In genomic region chr15:82062479-82062878, GRCh38 we compare ENCODE assay signal across 31 cellular contexts. TPM values are rescaled to one million over a fixed set of nuclear protein-coding genes. Genes with fewer than 3 reads are reported as not detected.
DNase-seq lines count a peak whose midpoint lies in the region; ATAC-seq, FAIRE-seq and TF ChIP-seq lines count a peak whose summit lies in the region.
"Had no signal": no experiment of that assay in that cellular context is flagged by ENCODE, and none has a peak within 500 bp of the region (broad histone marks: within the 10 kb centered on the region; RNA-seq: fewer than 3 reads in every experiment).

No MANE protein-coding gene starts in this region.

- peaks cover 19% of the 10 kb centered on the region for H3K4me1 Mint-ChIP-seq in stimulated activated naive CD8-positive, alpha-beta T cell treated with anti-CD3 and anti-CD28 coated beads, Interleukin-15, amount 100 ng/mL, for 72 hours
- H3K4me1 Mint-ChIP-seq: activated T-helper 17 cell treated with anti-CD3 and anti-CD28 coated beads, Interleukin-2, amount 50 U/mL, for 72 hours had no signal

- H3K4me3 ChIP-seq in hepatocyte: no peak overlapping the region
- H3K4me3 ChIP-seq: adrenal gland, SK-N-MC, thyroid gland, vagina had no signal

- DNase-seq in NCI-H748 (lab: John Stamatoyannopoulos, UW; ENCODE audit: unreplicated experiment) (peak; percentile 4), NCI-H748 treated with DMSO at 0.1 percent for 48 hours (lab: John Stamatoyannopoulos, UW) (no peak), RPMI8226 (peak; percentile 32), hepatocyte (ENCODE audit: low spot score) (no peak), retina (peak; percentile 18), frontal cortex (ENCODE audit: low spot score in 2 of 2) (no peak)
- no peak for DNase-seq in stimulated activated naive CD8-positive, alpha-beta T cell treated with anti-CD3 and anti-CD28 coated beads, Interleukin-15, amount 100 ng/mL, for 72 hours
- DNase-seq: activated CD4-positive, alpha-beta T cell treated with anti-CD3 and anti-CD28 coated beads for 1 hour; activated CD8-positive, alpha-beta T cell treated with anti-CD3 and anti-CD28 coated beads for 36 hours; activated naive CD4-positive, alpha-beta T cell treated with anti-CD3 and anti-CD28 coated beads, Interleukin-2, amount 10 ng/mL, durations not matched to agents 7 days and 5 days; adrenal gland; CD8-positive, alpha-beta T cell; HCEC 1CT; hippocampal formation; IMR-90; NCI-H2107; NCI-H446; NCI-H82; OCI-M1; stimulated activated CD4-positive, alpha-beta T cell treated with anti-CD3 and anti-CD28 coated beads, Interleukin-4, amount 100 ng/mL, for 1 hour; T-helper 17 cell; thyroid gland had no signal

- H3K9me3 ChIP-seq in hepatocyte (ENCODE audit: low read depth): no peaks in the 10 kb centered on the region
- H3K9me3 ChIP-seq: adrenal gland, neutrophil, thyroid gland, vagina had no signal

- H3K9me2 ChIP-seq in hepatocyte (replicated peaks; ENCODE audit: insufficient read depth): no peaks in the 10 kb centered on the region

- no peak overlapping the region for H3K27ac ChIP-seq in hepatocyte
- H3K27ac ChIP-seq: adrenal gland, neutrophil, SK-N-MC, thyroid gland, vagina had no signal

- WGBS in hepatocyte (ENCODE audit: low lambda C conversion rate, missing lambda C conversion rate): 71% methylated on average over 5 of the region's 5 CpGs

- no peak for ATAC-seq in HG02571 (IDR thresholded peaks at IDR 0.05; ENCODE audit: unreplicated experiment)
- ATAC-seq in stimulated activated naive CD8-positive, alpha-beta T cell treated with anti-CD3 and anti-CD28 coated beads, Interleukin-15, amount 100 ng/mL, for 72 hours: no peak
- ATAC-seq: activated CD8-positive, alpha-beta T cell treated with anti-CD3 and anti-CD28 coated beads for 36 hours; activated T-helper 17 cell treated with anti-CD3 and anti-CD28 coated beads, Interleukin-2, amount 50 U/mL, for 72 hours; CD8-positive, alpha-beta T cell; sciatic nerve; T-helper 17 cell had no signal

- no peak overlapping the region for H3K27ac Mint-ChIP-seq in stimulated activated naive CD8-positive, alpha-beta T cell treated with anti-CD3 and anti-CD28 coated beads, Interleukin-15, amount 100 ng/mL, for 72 hours
- H3K27ac Mint-ChIP-seq: activated CD8-positive, alpha-beta T cell treated with anti-CD3 and anti-CD28 coated beads for 36 hours; activated naive CD4-positive, alpha-beta T cell treated with anti-CD3 and anti-CD28 coated beads, Interleukin-2, amount 10 ng/mL, durations not matched to agents 7 days and 5 days; activated T-helper 17 cell treated with anti-CD3 and anti-CD28 coated beads, Interleukin-2, amount 50 U/mL, for 72 hours; CD8-positive, alpha-beta T cell; memory B cell; progenitor cell of endocrine pancreas; T-helper 17 cell had no signal

- peaks cover 58% of the 10 kb centered on the region for H3K27me3 ChIP-seq in hepatocyte
- H3K27me3 ChIP-seq: thyroid gland had no signal

- no peak overlapping the region for H3K4me3 Mint-ChIP-seq in stimulated activated naive CD8-positive, alpha-beta T cell treated with anti-CD3 and anti-CD28 coated beads, Interleukin-15, amount 100 ng/mL, for 72 hours
- H3K4me3 Mint-ChIP-seq: activated CD8-positive, alpha-beta T cell treated with anti-CD3 and anti-CD28 coated beads for 36 hours; activated naive CD4-positive, alpha-beta T cell treated with anti-CD3 and anti-CD28 coated beads, Interleukin-2, amount 10 ng/mL, durations not matched to agents 7 days and 5 days; activated T-helper 17 cell treated with anti-CD3 and anti-CD28 coated beads, Interleukin-2, amount 50 U/mL, for 72 hours; CD8-positive, alpha-beta T cell; memory B cell; T-helper 17 cell had no signal

- no peaks in the 10 kb centered on the region for H3K9me3 Mint-ChIP-seq in stimulated activated naive CD8-positive, alpha-beta T cell treated with anti-CD3 and anti-CD28 coated beads, Interleukin-15, amount 100 ng/mL, for 72 hours
- H3K9me3 Mint-ChIP-seq: activated CD8-positive, alpha-beta T cell treated with anti-CD3 and anti-CD28 coated beads for 36 hours; activated naive CD4-positive, alpha-beta T cell treated with anti-CD3 and anti-CD28 coated beads, Interleukin-2, amount 10 ng/mL, durations not matched to agents 7 days and 5 days; activated T-helper 17 cell treated with anti-CD3 and anti-CD28 coated beads, Interleukin-2, amount 50 U/mL, for 72 hours; CD8-positive, alpha-beta T cell; memory B cell had no signal

- H3K79me2 ChIP-seq in hepatocyte: no peaks in the 10 kb centered on the region

- FAIRE-seq in frontal cortex (lab: Jason Lieb, UNC): no peak
- FAIRE-seq: G401.6 had no signal

- TF ChIP-seq CTCF in hepatocyte (IDR thresholded peaks at IDR 0.05; ENCODE audit: poor library complexity): no peak

- no peaks in the 10 kb centered on the region for H3K36me3 ChIP-seq in hepatocyte (replicated peaks; ENCODE audit: insufficient read depth, low read depth)
- H3K36me3 ChIP-seq: adrenal gland, neutrophil, thyroid gland, vagina had no signal

- H3K4me2 ChIP-seq in hepatocyte: peak overlapping the region; percentile 56

- H3K27me3 Mint-ChIP-seq in stimulated activated naive CD8-positive, alpha-beta T cell treated with anti-CD3 and anti-CD28 coated beads, Interleukin-15, amount 100 ng/mL, for 72 hours: peaks cover 73% of the 10 kb centered on the region

- no peak overlapping the region for H2AFZ ChIP-seq in hepatocyte

- H3K4me1 ChIP-seq in hepatocyte (ENCODE audit: insufficient read depth): no peaks in the 10 kb centered on the region
- H3K4me1 ChIP-seq: adrenal gland, thyroid gland, vagina had no signal

- H4K20me1 ChIP-seq in hepatocyte (ENCODE audit: insufficient read depth, poor library complexity, severe bottlenecking): no peaks in the 10 kb centered on the region

RNA-seq across cellular contexts. Expression of gene MEX3B, which starts 16.7 kb away (rescaled TPM):
- total RNA-seq in hepatocyte: 6.9 and 10.0 TPM in 2 replicates
- polyA plus RNA-seq in hepatocyte: 2.6 and 4.8 TPM in 2 replicates
- 89.7 TPM for total RNA-seq in frontal cortex

Comparison
In these comparisons a context has a peak if more than half of its experiments do, and no peak if none do; other contexts are left out.
1. DNase-seq: peak in NCI-H748 (single experiment), RPMI8226 (single experiment) and retina (single experiment); none in NCI-H748 treated with DMSO at 0.1 percent for 48 hours (single experiment), hepatocyte (single experiment), stimulated activated naive CD8-positive, alpha-beta T cell treated with anti-CD3 and anti-CD28 coated beads, Interleukin-15, amount 100 ng/mL, for 72 hours (0 of 2) and frontal cortex (0 of 2).